In the genomic region with DNA sequence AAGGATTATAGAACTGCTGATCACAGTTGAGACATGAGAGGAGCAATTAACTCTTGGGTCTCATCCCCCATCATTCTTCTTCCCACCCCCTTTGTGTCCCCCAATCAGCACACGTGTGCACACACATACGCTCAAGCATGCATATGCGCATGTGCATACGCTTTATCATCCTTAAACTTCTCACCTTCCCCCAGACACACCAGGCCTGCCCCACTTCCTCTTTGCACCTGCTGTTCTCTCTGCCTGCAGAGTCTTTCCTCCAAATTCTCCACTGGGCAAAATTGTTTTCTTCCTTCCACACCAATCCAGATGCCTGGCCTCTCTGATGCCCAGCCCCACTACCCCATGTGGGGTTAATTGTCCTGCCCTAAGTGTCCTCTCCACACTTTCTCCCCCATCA, we compare ENCODE assay signal across 26 cellular contexts. TPM values are rescaled to one million over a fixed set of nuclear protein-coding genes. Genes with fewer than 3 reads are reported as not detected.
DNase-seq lines count a peak whose midpoint lies in the region; ATAC-seq, FAIRE-seq and TF ChIP-seq lines count a peak whose summit lies in the region.
"Had no signal": no experiment of that assay in that cellular context is flagged by ENCODE, and none has a peak within 500 bp of the region (broad histone marks: within the 10 kb centered on the region; RNA-seq: fewer than 3 reads in every experiment).

No MANE protein-coding gene starts in this region.

- H3K4me3 ChIP-seq in GM12878, result no peak overlapping the region
- H3K4me3 ChIP-seq in sigmoid colon, result no peak overlapping the region
- H3K4me3 ChIP-seq: A549; BLaER1 treated with 17β-estradiol and CSF1 and Interleukin-3, amounts not matched to agents 10 nM and 100 nM; HAP-1 had no signal

- no TSS peak for BruUV-seq in GM12878 (replicated peaks; lab: Mats Ljungman, UMichigan)

- ATAC-seq in GM12878 (no peak), GM19397 (IDR thresholded peaks at IDR 0.05; ENCODE audit: unreplicated experiment) (no peak)
- ATAC-seq: A549 had no signal

- DNase-seq in GM12891 (ENCODE audit: insufficient read length, low spot score), result no peak
- DNase-seq in NCI-H146 treated with DMSO at 0.1 percent for 48 hours (lab: John Stamatoyannopoulos, UW; ENCODE audit: unreplicated experiment), result peak; percentile 7
- DNase-seq in GM12878 (ENCODE audit: low read depth, low spot score), result no peak
- DNase-seq in sigmoid colon, result no peak
- no peak for DNase-seq in NCI-H524 treated with DMSO at 0.1 percent for 48 hours (lab: John Stamatoyannopoulos, UW)
- DNase-seq: 8988T; ACHN; AML-193; BE2C; CD4-positive, alpha-beta T cell; CD8-positive, alpha-beta memory T cell; DMS 273 treated with DMSO at 0.1 percent for 48 hours; DMS79; EL; GDM1; GOT3; HFFc6 had no signal

- no peak overlapping the region for H2AFZ ChIP-seq in GM12878 (ENCODE audit: control insufficient read depth, low read depth, low read length)

- H3K36me3 ChIP-seq in GM12878 (ENCODE audit: control insufficient read depth in 2 of 2, insufficient read depth in 2 of 2, low read length in 1 of 2), result no peaks in the 10 kb centered on the region
- no peaks in the 10 kb centered on the region for H3K36me3 ChIP-seq in sigmoid colon
- H3K36me3 ChIP-seq: BE2C; BLaER1 treated with 17β-estradiol and CSF1 and Interleukin-3, amounts not matched to agents 10 nM and 100 nM; HAP-1 had no signal

- peaks cover 0 to 3% of the 10 kb centered on the region in 2 experiments; a peak in 3 of 4 replicates for H3K27me3 ChIP-seq in GM12878 (replicated peaks in 1 of 2; ENCODE audit: control insufficient read depth in 2 of 2, insufficient read depth in 2 of 2, low read length in 1 of 2)
- H3K27me3 ChIP-seq in sigmoid colon, result no peaks in the 10 kb centered on the region
- H3K27me3 ChIP-seq: BLaER1 treated with 17β-estradiol and CSF1 and Interleukin-3, amounts not matched to agents 10 nM and 100 nM had no signal

- CTCF ChIA-PET in GM12878 (lab: Yijun Ruan, JAX), result no interaction called here

- no peaks in the 10 kb centered on the region for H3K79me2 ChIP-seq in GM12878 (ENCODE audit: control insufficient read depth, insufficient read depth, low read length)

- TF ChIP-seq POLR2A in GM12891 (IDR thresholded peaks at IDR 0.05; ENCODE audit: low read depth, low read length), result no peak
- TF ChIP-seq POLR2A in GM12878 (IDR thresholded peaks at IDR 0.05; ENCODE audit: low read depth, low read length), result no peak
- no peak for TF ChIP-seq POLR2A in sigmoid colon (IDR thresholded peaks at IDR 0.05)

- FAIRE-seq in GM12891 (lab: Jason Lieb, UNC) (no peak), GM12878 (lab: Jason Lieb, UNC) (no peak)
- FAIRE-seq: A549, D721Med, GM19239, H54 had no signal

- no peak overlapping the region for H3K9ac ChIP-seq in GM12878 (ENCODE audit: control insufficient read depth, insufficient read depth, low read length)
- H3K9ac ChIP-seq: BLaER1 treated with 17β-estradiol and CSF1 and Interleukin-3, amounts not matched to agents 10 nM and 100 nM had no signal

- TF ChIP-seq CTCF in GM12878 (IDR thresholded peaks at IDR 0.05 in 2 of 3, conservative IDR thresholded peaks at IDR 0.05 in 1 of 3; ENCODE audit: control insufficient read depth in 2 of 3, extremely low read depth in 1 of 3, insufficient read depth in 1 of 3, low read depth in 3 of 3, low read length in 3 of 3) (no peak), sigmoid colon (IDR thresholded peaks at IDR 0.05) (no peak)

- in situ Hi-C loops in GM12878 (cut with MboI), result no loop called here

- SMC1A ChIA-PET in GM12878 (lab: Charles Lee; ENCODE audit: uncharacterized antibody, unreplicated experiment), result no interaction called here

- no peaks in the 10 kb centered on the region for H4K20me1 ChIP-seq in GM12878 (ENCODE audit: control insufficient read depth, insufficient read depth)
- H4K20me1 ChIP-seq: BLaER1 treated with 17β-estradiol and CSF1 and Interleukin-3, amounts not matched to agents 10 nM and 100 nM had no signal

- intact Hi-C loops in GM12878 (cut with micrococcal nuclease; ENCODE audit: unreplicated experiment) (no loop called here), sigmoid colon (cut with DNase I) (no loop called here)

- no peaks in the 10 kb centered on the region for H3K4me1 ChIP-seq in GM12878 (ENCODE audit: control insufficient read depth, insufficient read depth, low read length)
- H3K4me1 ChIP-seq in sigmoid colon, result peaks cover 0 to 14% (median 4%) of the 10 kb centered on the region in 4 donors
- H3K4me1 ChIP-seq: A549; BE2C; BLaER1 treated with 17β-estradiol and CSF1 and Interleukin-3, amounts not matched to agents 10 nM and 100 nM; HAP-1 had no signal

- H3K9me3 ChIP-seq in GM12878 (replicated peaks; ENCODE audit: control insufficient read depth, insufficient read depth, low read length) (no peaks in the 10 kb centered on the region), sigmoid colon (no peaks in the 10 kb centered on the region)
- H3K9me3 ChIP-seq: A549; BE2C; BLaER1 treated with 17β-estradiol and CSF1 and Interleukin-3, amounts not matched to agents 10 nM and 100 nM; HAP-1 had no signal

- 38% methylated on average over 4 of the region's 4 CpGs for WGBS in GM12878 (ENCODE audit: insufficient coverage, insufficient replicate concordance, low lambda C conversion rate, missing lambda C conversion rate)
- 69 to 83% methylated on average over 4 of the region's 4 CpGs for WGBS in sigmoid colon, 2 donors

- no peak for TF ChIP-seq RAD21 in GM12878 (IDR thresholded peaks at IDR 0.05; ENCODE audit: insufficient read depth, low read depth, low read length)

- H3K27ac ChIP-seq in GM12878 (ENCODE audit: control insufficient read depth, insufficient read depth) (no peak overlapping the region), temporal lobe (ENCODE audit: low read depth, low read length) (peak overlapping the region; percentile 5), sigmoid colon (no peak overlapping the region)
- H3K27ac ChIP-seq: A549; BLaER1 treated with 17β-estradiol and CSF1 and Interleukin-3, amounts not matched to agents 10 nM and 100 nM had no signal

- TF ChIP-seq EP300 in GM12878 (IDR thresholded peaks at IDR 0.05; ENCODE audit: borderline replicate concordance in 1 of 2, control insufficient read depth in 1 of 2, low read depth in 2 of 2, low read length in 2 of 2), result no peak
- TF ChIP-seq EP300 in sigmoid colon (IDR thresholded peaks at IDR 0.05), result no peak

- H3K4me2 ChIP-seq in GM12878 (ENCODE audit: control insufficient read depth, insufficient read depth), result no peak overlapping the region
- H3K4me2 ChIP-seq: A549; BLaER1 treated with 17β-estradiol and CSF1 and Interleukin-3, amounts not matched to agents 10 nM and 100 nM had no signal

- RAD21 ChIA-PET in GM12878 (lab: Charles Lee; ENCODE audit: unreplicated experiment), result no interaction called here

- POLR2A ChIA-PET in GM12878 (lab: Charles Lee), result no interaction called here

TF ChIP-seq in GM12891, 5 proteins besides CTCF, POLR2A, EP300 and RAD21:
- TF ChIP-seq TAF1 (IDR thresholded peaks at IDR 0.05; ENCODE audit: low read depth, low read length), result no peak
- TF ChIP-seq SPI1 (IDR thresholded peaks at IDR 0.05; ENCODE audit: low read depth, low read length), result peak; percentile 72

TF ChIP-seq in GM12878, 131 proteins besides CTCF, POLR2A, EP300 and RAD21:
- TF ChIP-seq, protein P1, sequence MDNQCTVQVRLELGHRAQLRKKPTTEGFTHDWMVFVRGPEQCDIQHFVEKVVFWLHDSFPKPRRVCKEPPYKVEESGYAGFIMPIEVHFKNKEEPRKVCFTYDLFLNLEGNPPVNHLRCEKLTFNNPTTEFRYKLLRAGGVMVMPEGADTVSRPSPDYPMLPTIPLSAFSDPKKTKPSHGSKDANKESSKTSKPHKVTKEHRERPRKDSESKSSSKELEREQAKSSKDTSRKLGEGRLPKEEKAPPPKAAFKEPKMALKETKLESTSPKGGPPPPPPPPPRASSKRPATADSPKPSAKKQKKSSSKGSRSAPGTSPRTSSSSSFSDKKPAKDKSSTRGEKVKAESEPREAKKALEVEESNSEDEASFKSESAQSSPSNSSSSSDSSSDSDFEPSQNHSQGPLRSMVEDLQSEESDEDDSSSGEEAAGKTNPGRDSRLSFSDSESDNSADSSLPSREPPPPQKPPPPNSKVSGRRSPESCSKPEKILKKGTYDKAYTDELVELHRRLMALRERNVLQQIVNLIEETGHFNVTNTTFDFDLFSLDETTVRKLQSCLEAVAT (IDR thresholded peaks at IDR 0.05), result no peak
- no peak for TF ChIP-seq ZZZ3 (IDR thresholded peaks at IDR 0.05; ENCODE audit: control insufficient read depth, insufficient read length, low read depth)
- no peak for TF ChIP-seq EED (IDR thresholded peaks at IDR 0.05; ENCODE audit: low read depth)
- TF ChIP-seq, protein P2, sequence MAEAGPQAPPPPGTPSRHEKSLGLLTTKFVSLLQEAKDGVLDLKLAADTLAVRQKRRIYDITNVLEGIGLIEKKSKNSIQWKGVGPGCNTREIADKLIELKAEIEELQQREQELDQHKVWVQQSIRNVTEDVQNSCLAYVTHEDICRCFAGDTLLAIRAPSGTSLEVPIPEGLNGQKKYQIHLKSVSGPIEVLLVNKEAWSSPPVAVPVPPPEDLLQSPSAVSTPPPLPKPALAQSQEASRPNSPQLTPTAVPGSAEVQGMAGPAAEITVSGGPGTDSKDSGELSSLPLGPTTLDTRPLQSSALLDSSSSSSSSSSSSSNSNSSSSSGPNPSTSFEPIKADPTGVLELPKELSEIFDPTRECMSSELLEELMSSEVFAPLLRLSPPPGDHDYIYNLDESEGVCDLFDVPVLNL (IDR thresholded peaks at IDR 0.05; ENCODE audit: low read depth, low read length), result no peak
- peak; percentile 55; the same call in 1 of the 2 replicates for TF ChIP-seq SPI1 (IDR thresholded peaks at IDR 0.05; ENCODE audit: borderline replicate concordance, insufficient read depth, low read depth, low read length)

RNA-seq across cellular contexts. Expression of a gene that starts 13.1 kb away (rescaled TPM):
- not detected for polyA plus RNA-seq in GM12891 (2012; ENCODE audit: low read depth, missing spikeins)
- not detected in 2 replicates for total RNA-seq in GM12878 (2013; cell fraction: nucleolus; rRNA removed)
- not detected in 2 replicates for total RNA-seq in GM12878 (2014; rRNA removed)
- total RNA-seq in GM12878 (2014; rRNA removed; fragmentation: Illumina TruSeq; extraction: Trizol), result not detected in 2 replicates
- total RNA-seq in GM12878 (2021), result not detected in 2 replicates
- not detected for polyA plus RNA-seq in GM12878 (2011; ENCODE audit: low read depth)
- not detected in 2 replicates for polyA plus RNA-seq in GM12878 (2011; rRNA removed)
- polyA plus RNA-seq in GM12878 (2011; cell fraction: cytosol; rRNA removed), result not detected in 2 replicates
- not detected in 2 replicates for polyA plus RNA-seq in GM12878 (2011; cell fraction: nucleus; rRNA removed)
- polyA plus RNA-seq in GM12878 (2012), result not detected in 2 replicates
- polyA plus RNA-seq in GM12878 (2014; fragmentation: Illumina TruSeq; extraction: Trizol), result not detected in 2 replicates
- polyA plus RNA-seq in GM12878 (2014; fragmentation: Nextera tagmentation; extraction: Ambion mirVana), result under 1 TPM in 1 of 2 experiments, not detected in 1; 0.02 TPM
- polyA plus RNA-seq in GM12878 (2014; rRNA removed), result not detected in 2 replicates
- polyA plus RNA-seq in GM12878 (2016; fragmentation: Nextera tagmentation; extraction: Ambion mirVana), result not detected
- polyA minus RNA-seq in GM12878 (2011; rRNA and poly(A)+ RNA removed), result not detected in 2 replicates
- not detected in 2 replicates for polyA minus RNA-seq in GM12878 (2011; cell fraction: cytosol; rRNA and poly(A)+ RNA removed)
- polyA minus RNA-seq in GM12878 (2011; cell fraction: nucleus; rRNA and poly(A)+ RNA removed), result not detected in 2 replicates
- total RNA-seq in temporal lobe, result 13.0 TPM
- total RNA-seq in sigmoid colon, result 10 to 100 TPM in 3 of 4 donors, 1 to 10 TPM in 1; 5.9 to 18.3 (median 13.8) TPM
- polyA plus RNA-seq in sigmoid colon, result 1 to 10 TPM in 1 of 3 donors, under 1 TPM in 2; 0.23 to 4.5 (median 0.60) TPM
- total RNA-seq: CD8-positive, alpha-beta memory T cell had no signal
- polyA plus RNA-seq: A549; CD14-positive monocyte; CD8-positive, alpha-beta memory T cell had no signal

Comparison
In these comparisons a context has a peak if more than half of its experiments do, and no peak if none do; other contexts are left out.
1. RNA of a gene that starts 13.1 kb away (total RNA-seq): 5.9 to 18.3 TPM in sigmoid colon and 13.0 TPM in temporal lobe (single experiment); not detected in GM12878; every median in the first group is over 4 times any median in the second.